26 cellular contexts compared by ENCODE assay signal in the genomic region with DNA sequence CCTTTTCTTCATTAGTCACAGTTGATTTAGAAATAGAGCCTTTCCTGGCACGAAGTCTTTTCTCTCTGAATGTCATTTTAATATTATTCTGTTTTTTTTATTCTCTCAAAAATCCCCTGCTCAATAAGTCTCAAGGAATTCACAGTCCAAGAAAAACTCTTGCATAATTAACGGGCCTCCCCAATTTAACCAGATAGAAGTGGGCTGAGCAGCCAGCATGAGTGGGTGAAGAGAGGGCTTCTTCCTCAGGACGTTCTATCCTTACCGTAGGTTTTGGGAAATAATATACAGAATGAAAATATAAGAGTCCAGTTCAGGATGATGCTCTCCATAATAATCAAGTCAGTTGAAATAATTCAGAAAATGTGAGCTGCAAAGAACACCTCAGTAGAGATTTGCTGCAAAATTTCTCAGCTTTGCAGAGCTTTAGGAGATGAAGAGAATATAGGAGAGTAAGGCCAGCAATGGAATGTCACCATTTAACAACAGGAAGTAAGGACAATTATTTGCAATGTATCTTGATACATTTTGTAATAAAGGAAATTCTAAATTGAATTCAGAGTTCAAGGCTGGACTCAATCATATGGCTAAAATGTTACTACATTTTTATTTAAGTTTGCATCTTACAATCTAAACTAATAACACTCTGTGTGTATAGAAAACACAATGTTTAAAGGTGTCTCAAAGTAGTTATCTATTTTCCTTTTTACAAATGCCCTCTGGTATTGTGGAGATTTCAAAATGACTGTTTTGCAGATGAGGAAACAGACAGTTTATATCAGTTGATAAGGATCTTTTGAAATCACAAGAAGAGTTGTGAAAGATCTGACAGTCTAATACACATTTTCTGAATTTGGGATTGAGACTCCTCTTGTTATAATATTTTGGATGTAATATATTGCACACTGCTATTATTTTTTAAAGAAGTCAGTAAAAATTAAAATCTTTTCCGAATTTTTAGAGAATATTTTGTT.
"Had no signal": no experiment of that assay in that cellular context is flagged by ENCODE, and none has a peak within 500 bp of the region (broad histone marks: within the 10 kb centered on the region; RNA-seq: fewer than 3 reads in every experiment).

No MANE protein-coding gene starts in this region.

- H3K4me3 Mint-ChIP-seq: immature natural killer cell; naive thymus-derived CD4-positive, alpha-beta T cell; neural crest cell; stimulated activated memory B cell treated with anti-CD40 and anti-IgM and Interleukin-4, amounts not matched to agents 10 μg/mL and 1 μg/mL and 100 μg/mL, for 72 hours had no signal

- H3K27ac Mint-ChIP-seq: activated naive CD4-positive, alpha-beta T cell treated with anti-CD3 and anti-CD28 coated beads, Interleukin-2, amount 50 U/mL, for 72 hours; immature natural killer cell; naive thymus-derived CD4-positive, alpha-beta T cell; stimulated activated memory B cell treated with anti-CD40 and anti-IgM and Interleukin-4, amounts not matched to agents 10 μg/mL and 1 μg/mL and 100 μg/mL, for 72 hours had no signal

- H3K27me3 Mint-ChIP-seq: naive thymus-derived CD4-positive, alpha-beta T cell; stimulated activated memory B cell treated with anti-CD40 and anti-IgM and Interleukin-4, amounts not matched to agents 10 μg/mL and 1 μg/mL and 100 μg/mL, for 72 hours had no signal

- H3K27me3 ChIP-seq: ascending aorta, brain microvascular endothelial cell, hepatocyte, left lung, stomach, suprapubic skin, transverse colon had no signal

- H3K4me2 ChIP-seq: hepatocyte had no signal

- H3K4me1 Mint-ChIP-seq: immature natural killer cell; naive thymus-derived CD4-positive, alpha-beta T cell; neural crest cell; stimulated activated memory B cell treated with anti-CD40 and anti-IgM and Interleukin-4, amounts not matched to agents 10 μg/mL and 1 μg/mL and 100 μg/mL, for 72 hours had no signal

- H3K79me2 ChIP-seq: hepatocyte had no signal

- H3K27ac ChIP-seq: ascending aorta, brain microvascular endothelial cell, hepatocyte, left lung, stomach, suprapubic skin, transverse colon had no signal

- H3K4me1 ChIP-seq: ascending aorta, left lung, stomach, suprapubic skin, transverse colon had no signal

- ATAC-seq: activated naive CD4-positive, alpha-beta T cell treated with anti-CD3 and anti-CD28 coated beads, Interleukin-2, amount 50 U/mL, for 72 hours; esophagus mucosa; left lung; naive thymus-derived CD4-positive, alpha-beta T cell; sciatic nerve; stimulated activated memory B cell treated with anti-CD40 and anti-IgM and Interleukin-4, amounts not matched to agents 10 μg/mL and 1 μg/mL and 100 μg/mL, for 72 hours had no signal

- DNase-seq: activated CD4-positive, alpha-beta T cell treated with anti-CD3 and anti-CD28 coated beads for 1 hour; activated CD4-positive, alpha-beta T cell treated with anti-CD3 and anti-CD28 coated beads, Interleukin-2, amount 50 U/mL, for 1 hour; activated gamma-delta T cell treated with Interleukin-2 at 50 U/mL for 16 hours; activated T-cell treated with anti-CD3 and anti-CD28 coated beads, Interleukin-2, amount 50 U/mL, for 1 hour; brain microvascular endothelial cell; caudate nucleus; dermis blood vessel endothelial cell; effector memory CD4-positive, alpha-beta T cell; glutamatergic neuron; immature natural killer cell; kidney glomerular epithelial cell; left lung; naive thymus-derived CD4-positive, alpha-beta T cell; posterior cingulate gyrus; small intestine; stomach; transverse colon had no signal

- H3K4me3 ChIP-seq: ascending aorta, hepatocyte, left lung, lung, stomach, suprapubic skin, transverse colon had no signal

- H3K36me3 Mint-ChIP-seq: activated naive CD4-positive, alpha-beta T cell treated with anti-CD3 and anti-CD28 coated beads, Interleukin-2, amount 50 U/mL, for 72 hours; naive thymus-derived CD4-positive, alpha-beta T cell; stimulated activated memory B cell treated with anti-CD40 and anti-IgM and Interleukin-4, amounts not matched to agents 10 μg/mL and 1 μg/mL and 100 μg/mL, for 72 hours had no signal

- H3K9me3 ChIP-seq: ascending aorta, left lung, stomach, suprapubic skin, transverse colon had no signal

- H3K36me3 ChIP-seq: ascending aorta, brain microvascular endothelial cell, left lung, stomach, suprapubic skin, transverse colon had no signal

- H2AFZ ChIP-seq: hepatocyte had no signal
